ENCODE assay signal across 9 cellular contexts in genomic region chr4:47519239-47519883, GRCh38.
A peak's percentile ranks its signal among the peaks of the same experiment; 100 is the strongest.
DNase-seq lines count a peak whose midpoint lies in the region; ATAC-seq and TF ChIP-seq lines count a peak whose summit lies in the region.
"Had no signal": no experiment of that assay in that cellular context is flagged by ENCODE, and none has a peak within 500 bp of the region (broad histone marks: within the 10 kb centered on the region; RNA-seq: fewer than 3 reads in every experiment).

No MANE protein-coding gene starts in this region.

- peak; percentile 60 for DNase-seq in germinal center (ENCODE audit: low spot score)
- no peak for DNase-seq in NCI-H1436 treated with DMSO at 0.1 percent for 48 hours (lab: John Stamatoyannopoulos, UW)
- no peak for DNase-seq in GDM1 (lab: John Stamatoyannopoulos, UW)
- DNase-seq in NCI-H1048 (lab: John Stamatoyannopoulos, UW), result no peak
- DNase-seq in activated gamma-delta T cell (lab: John Stamatoyannopoulos, UW), result no peak
- DNase-seq: NCI-H146 had no signal

- TF ChIP-seq POLR2A in GM18505 (IDR thresholded peaks at IDR 0.05; ENCODE audit: borderline replicate concordance, extremely low read depth, insufficient read depth, insufficient read length), result no peak

- ATAC-seq in GM18505 (IDR thresholded peaks at IDR 0.05; ENCODE audit: unreplicated experiment), result peak; percentile 100
- ATAC-seq in GM21619 (IDR thresholded peaks at IDR 0.05; ENCODE audit: unreplicated experiment), result peak; percentile 100
- ATAC-seq in HG03520 (IDR thresholded peaks at IDR 0.05; ENCODE audit: unreplicated experiment), result peak; percentile 99
